Comparison of ENCODE assay signal across 1 cellular context in the genomic region with DNA sequence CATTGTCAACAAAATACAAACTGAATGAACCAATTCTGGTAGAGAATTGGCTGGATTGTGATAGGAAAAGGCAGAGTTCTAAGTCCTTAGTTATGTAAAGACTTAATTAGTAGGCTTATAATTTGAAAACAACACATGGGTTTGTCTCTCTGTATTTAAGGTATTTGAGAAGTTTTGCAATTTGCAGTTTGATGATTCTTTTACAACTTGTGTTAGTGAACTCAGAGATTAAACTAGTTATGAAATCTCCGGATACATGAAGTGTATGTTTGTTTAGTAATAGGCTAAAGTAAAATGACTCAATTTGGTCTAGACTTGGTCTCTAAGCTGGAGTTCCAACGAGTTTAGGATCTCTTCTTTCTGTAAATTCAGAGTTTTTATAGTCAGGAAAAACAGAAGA.
TF ChIP-seq lines count a peak whose summit lies in the region.

No MANE protein-coding gene starts in this region.

TF ChIP-seq in IMR-90, 13 proteins besides CTCF, POLR2A, EP300 and RAD21:
- TF ChIP-seq CEBPB (IDR thresholded peaks at IDR 0.05; ENCODE audit: low read depth, low read length) (no peak), FOS (IDR thresholded peaks at IDR 0.05; ENCODE audit: low read depth, low read length) (no peak), SMC3 (IDR thresholded peaks at IDR 0.05; ENCODE audit: low read depth, low read length) (no peak), RFX5 (IDR thresholded peaks at IDR 0.05; ENCODE audit: low read depth, low read length) (no peak), RCOR1 (IDR thresholded peaks at IDR 0.05; ENCODE audit: insufficient replicate concordance, low read length) (no peak), CHD1 (IDR thresholded peaks at IDR 0.05; ENCODE audit: low read depth, low read length) (no peak), NFE2L2 (IDR thresholded peaks at IDR 0.05; ENCODE audit: low read depth, low read length) (no peak), MAZ (IDR thresholded peaks at IDR 0.05; ENCODE audit: borderline replicate concordance, low read depth, low read length) (no peak), USF2 (IDR thresholded peaks at IDR 0.05; ENCODE audit: low read depth, low read length) (no peak), ELK1 (IDR thresholded peaks at IDR 0.05; ENCODE audit: borderline replicate concordance, low read depth, low read length) (no peak), MXI1 (IDR thresholded peaks at IDR 0.05; ENCODE audit: borderline replicate concordance, low read depth, low read length) (no peak), BHLHE40 (IDR thresholded peaks at IDR 0.05; ENCODE audit: low read depth, low read length) (no peak), MAFK (IDR thresholded peaks at IDR 0.05; ENCODE audit: low read depth, low read length) (no peak)
